10 cellular contexts compared by ENCODE assay signal in the genomic region with DNA sequence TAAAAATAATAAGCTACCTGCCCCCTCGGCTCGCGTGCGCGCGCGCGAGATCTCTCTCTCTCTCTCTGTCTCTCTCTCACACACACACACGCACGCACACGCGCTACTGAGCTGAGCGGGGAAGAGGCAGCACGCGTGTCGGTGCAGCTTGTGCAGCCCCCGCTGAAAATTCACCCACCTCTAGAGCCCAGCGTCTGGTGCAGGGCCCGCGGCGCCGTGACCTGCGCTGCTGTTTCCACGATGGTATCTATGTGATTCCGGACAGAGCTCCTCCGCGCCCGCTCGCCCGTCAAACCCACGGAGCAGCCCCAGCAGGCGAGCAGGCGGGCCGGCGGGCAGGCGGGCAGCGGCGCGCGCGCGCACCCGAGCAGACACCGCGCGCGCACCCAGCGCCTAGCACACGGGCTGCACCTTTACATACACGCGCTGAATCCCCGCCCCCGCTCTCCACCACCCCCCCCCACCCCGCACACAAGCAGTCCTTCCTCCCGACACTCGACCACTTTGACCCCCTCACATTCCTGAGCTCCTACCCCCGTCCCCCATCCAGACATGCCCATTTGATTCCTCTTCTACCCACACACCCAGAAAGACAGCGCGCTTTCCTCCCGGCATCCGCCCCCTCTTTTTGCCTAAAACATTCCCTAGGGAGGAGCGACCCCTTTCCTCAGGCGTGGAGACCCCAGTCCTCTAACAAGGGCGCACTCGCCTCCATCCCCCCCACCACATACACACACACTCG. TPM values are rescaled to one million over a fixed set of nuclear protein-coding genes. Genes with fewer than 3 reads are reported as not detected.
A peak's percentile ranks its signal among the peaks of the same experiment; 100 is the strongest.
DNase-seq lines count a peak whose midpoint lies in the region; ATAC-seq and TF ChIP-seq lines count a peak whose summit lies in the region.
"Had no signal": no experiment of that assay in that cellular context is flagged by ENCODE, and none has a peak within 500 bp of the region (broad histone marks: within the 10 kb centered on the region; RNA-seq: fewer than 3 reads in every experiment).

No MANE protein-coding gene starts in this region.

- peak; percentile 73 for DNase-seq in NCI-H69 (lab: John Stamatoyannopoulos, UW)
- no peak for DNase-seq in coronary artery (ENCODE audit: low spot score)
- DNase-seq in lower lobe of right lung, result peak; percentile 34
- no peak for DNase-seq in suprapubic skin (ENCODE audit: low spot score in 2 of 2)
- DNase-seq in stimulated activated CD4-positive, alpha-beta T cell treated with anti-CD3 and anti-CD28 coated beads, Interleukin-2, amount 100 ng/mL, for 48 hours, result no peak
- DNase-seq in NCI-H1048 (lab: John Stamatoyannopoulos, UW), result no peak
- DNase-seq in stimulated activated CD4-positive, alpha-beta T cell treated with anti-CD3 and anti-CD28 coated beads, Interleukin-4, amount 100 ng/mL, for 4 hours, result no peak
- DNase-seq: GM23248 had no signal

- intact Hi-C loops in lower lobe of right lung (cut with DNase I), result no loop called here

- TF ChIP-seq POLR2A in suprapubic skin (IDR thresholded peaks at IDR 0.05), result no peak

- H3K4me3 ChIP-seq in coronary artery (peak overlapping the region; percentile 76), lower lobe of right lung (peak overlapping the region; percentile 46), suprapubic skin (peak overlapping the region; percentile 51)
- H3K4me3 ChIP-seq: GM23248, SJSA1 had no signal

- no peaks in the 10 kb centered on the region for H3K9me3 ChIP-seq in lower lobe of right lung
- H3K9me3 ChIP-seq in suprapubic skin, result no peaks in the 10 kb centered on the region
- H3K9me3 ChIP-seq: SJSA1 had no signal

- no peaks in the 10 kb centered on the region for H3K4me1 ChIP-seq in lower lobe of right lung
- H3K4me1 ChIP-seq in suprapubic skin, result peaks cover 8% of the 10 kb centered on the region
- H3K4me1 ChIP-seq: SJSA1 had no signal

- WGBS in suprapubic skin, result 45% methylated on average over 38 of the region's 66 CpGs

- no peak for TF ChIP-seq EP300 in suprapubic skin (IDR thresholded peaks at IDR 0.05)

- H3K27me3 ChIP-seq in lower lobe of right lung (ENCODE audit: low read depth) (peaks cover 16% of the 10 kb centered on the region), suprapubic skin (peaks cover 6% of the 10 kb centered on the region)
- H3K27me3 ChIP-seq: SJSA1 had no signal

- H3K36me3 ChIP-seq in lower lobe of right lung (no peaks in the 10 kb centered on the region), suprapubic skin (no peaks in the 10 kb centered on the region)
- H3K36me3 ChIP-seq: SJSA1 had no signal

- H3K27ac ChIP-seq in coronary artery (peak overlapping the region in 1 of 2 donors; percentile 83), lower lobe of right lung (no peak overlapping the region), suprapubic skin (peak overlapping the region; percentile 71)
- H3K27ac ChIP-seq: GM23248, KMS-11, SJSA1 had no signal

- TF ChIP-seq CTCF in coronary artery (IDR thresholded peaks at IDR 0.05) (no peak), lower lobe of right lung (IDR thresholded peaks at IDR 0.05) (no peak), suprapubic skin (IDR thresholded peaks at IDR 0.05) (no peak)

- peak; percentile 43 to 64 for ATAC-seq in lower lobe of right lung

RNA-seq across cellular contexts. Expression of a gene that starts 1.0 kb away (rescaled TPM):
- total RNA-seq in lower lobe of right lung (0.74 TPM), suprapubic skin (1 to 10 TPM in 3 of 4 donors, under 1 TPM in 1; 0.95 to 3.4 (median 1.9) TPM)
- total RNA-seq: GM23248, SJSA1 had no signal

Comparison
In these comparisons a context has a peak if more than half of its experiments do, and no peak if none do; other contexts are left out.
1. DNase-seq: peak in NCI-H69 (single experiment) and lower lobe of right lung (single experiment); none in coronary artery (single experiment), suprapubic skin (0 of 2), stimulated activated CD4-positive, alpha-beta T cell treated with anti-CD3 and anti-CD28 coated beads, Interleukin-2, amount 100 ng/mL, for 48 hours (0 of 2), NCI-H1048 (single experiment) and stimulated activated CD4-positive, alpha-beta T cell treated with anti-CD3 and anti-CD28 coated beads, Interleukin-4, amount 100 ng/mL, for 4 hours (0 of 2).
2. Peak in every context shown above with its lines, with median percentiles within 50 percentile points of each other: H3K4me3 ChIP-seq.